In genomic region chr19:1446713-1447564, GRCh38 we compare ENCODE assay signal across 11 cellular contexts. TPM values are rescaled to one million over a fixed set of nuclear protein-coding genes. Genes with fewer than 3 reads are reported as not detected.
DNase-seq lines count a peak whose midpoint lies in the region; ATAC-seq and TF ChIP-seq lines count a peak whose summit lies in the region.
"Had no signal": no experiment of that assay in that cellular context is flagged by ENCODE, and none has a peak within 500 bp of the region (broad histone marks: within the 10 kb centered on the region; RNA-seq: fewer than 3 reads in every experiment).

No MANE protein-coding gene starts in this region.

- peaks cover 73% of the 10 kb centered on the region for H4K20me1 ChIP-seq in neural progenitor cell (ENCODE audit: low read depth)

- H3K4me1 ChIP-seq in neural progenitor cell = peaks cover 17% of the 10 kb centered on the region
- H3K4me1 ChIP-seq: gastrocnemius medialis had no signal

- no peaks in the 10 kb centered on the region for H3K79me2 ChIP-seq in neural progenitor cell (ENCODE audit: low read depth)

- H3F3A ChIP-seq in neural progenitor cell (ENCODE audit: low read depth) = peaks cover 80% of the 10 kb centered on the region

- peak; percentile 52 for DNase-seq in activated CD4-positive, CD25-positive, alpha-beta regulatory T cell treated with anti-CD3 and anti-CD28 coated beads, Interleukin-2, amount 50 U/mL, for 72 hours
- no peak for DNase-seq in activated CD4-positive, CD25-positive, alpha-beta regulatory T cell (lab: John Stamatoyannopoulos, UW)
- DNase-seq in HT-29 (ENCODE audit: low spot score) (peak; percentile 26), neural progenitor cell (ENCODE audit: low spot score) (peak; percentile 79), NCI-H526 treated with DMSO at 0.1 percent for 48 hours (lab: John Stamatoyannopoulos, UW) (no peak), NCI-H510A (lab: John Stamatoyannopoulos, UW) (no peak)
- DNase-seq: gastrocnemius medialis had no signal

- H3K4me2 ChIP-seq in neural progenitor cell = peak overlapping the region; percentile 75

- no peaks in the 10 kb centered on the region for H3K9me3 Mint-ChIP-seq in neural progenitor cell

- H3K9me3 ChIP-seq in neural progenitor cell (ENCODE audit: low read depth) = no peaks in the 10 kb centered on the region
- H3K9me3 ChIP-seq: gastrocnemius medialis, upper lobe of left lung had no signal

- no peak for ATAC-seq in GM21737 (IDR thresholded peaks at IDR 0.05; ENCODE audit: unreplicated experiment)
- ATAC-seq: gastrocnemius medialis had no signal

- no peaks in the 10 kb centered on the region for H3K36me3 ChIP-seq in neural progenitor cell

- peak overlapping the region; percentile 47 for H3K27ac ChIP-seq in cingulate gyrus (ENCODE audit: low read depth, low read length)
- no peak overlapping the region for H3K27ac ChIP-seq in neural progenitor cell
- H3K27ac ChIP-seq: gastrocnemius medialis, skin epidermis, upper lobe of left lung had no signal

- peaks cover 41% of the 10 kb centered on the region for H3K4me1 Mint-ChIP-seq in neural progenitor cell

- H2AFZ ChIP-seq in neural progenitor cell (replicated peaks) = no peak overlapping the region

- H3K27me3 ChIP-seq in neural progenitor cell = peaks cover 78% of the 10 kb centered on the region

- H3K9ac ChIP-seq in neural progenitor cell = no peak overlapping the region

- H3K27ac Mint-ChIP-seq in neural progenitor cell = no peak overlapping the region

- peaks cover 12% of the 10 kb centered on the region for H3K36me3 Mint-ChIP-seq in neural progenitor cell

- peak overlapping the region; percentile 49 for H3K4me3 ChIP-seq in neural progenitor cell
- H3K4me3 ChIP-seq: gastrocnemius medialis had no signal

- peak overlapping the region; percentile 83 for H3K4me3 Mint-ChIP-seq in neural progenitor cell

- no peak for TF ChIP-seq CTCF in neural progenitor cell (IDR thresholded peaks at IDR 0.05)

- H3K27me3 Mint-ChIP-seq in neural progenitor cell (ENCODE audit: insufficient read depth, low read depth) = peaks cover 20% of the 10 kb centered on the region

RNA-seq across cellular contexts. Expression of gene APC2, which starts 3.0 kb away (rescaled TPM):
- 0.16 and 0.43 TPM in 2 replicates for total RNA-seq in HT-29 (2014; rRNA removed; shearing (Covaris generic))
- 1.3 and 12.2 TPM in 2 replicates for total RNA-seq in neural progenitor cell (ENCODE audit: low replicate concordance)

RNA-seq across cellular contexts. Expression of gene RPS15, which starts 8.7 kb away (rescaled TPM):
- 2,135 and 2,483 TPM in 2 replicates for total RNA-seq in HT-29 (2014; rRNA removed; shearing (Covaris generic))
- total RNA-seq in neural progenitor cell (ENCODE audit: low replicate concordance) = 1,918 and 2,648 TPM in 2 replicates

RNA-seq across cellular contexts. Expression of gene C19orf25, which starts 32.1 kb away (rescaled TPM):
- total RNA-seq in HT-29 (2014; rRNA removed; shearing (Covaris generic)) = 56.0 and 72.9 TPM in 2 replicates
- total RNA-seq in neural progenitor cell (ENCODE audit: low replicate concordance) = 14.4 and 40.4 TPM in 2 replicates

RNA-seq across cellular contexts. Expression of gene DAZAP1, which starts 39.6 kb away (rescaled TPM):
- total RNA-seq in HT-29 (2014; rRNA removed; shearing (Covaris generic)) = 223 and 234 TPM in 2 replicates
- 107 and 121 TPM in 2 replicates for total RNA-seq in neural progenitor cell (ENCODE audit: low replicate concordance)

RNA-seq across cellular contexts. Expression of gene PCSK4, which starts 43.2 kb away (rescaled TPM):
- 0.99 and 2.1 TPM in 2 replicates for total RNA-seq in HT-29 (2014; rRNA removed; shearing (Covaris generic))
- 3.6 and 12.5 TPM in 2 replicates for total RNA-seq in neural progenitor cell (ENCODE audit: low replicate concordance)

Comparison
In these comparisons a context has a peak if more than half of its experiments do, and no peak if none do; other contexts are left out.
1. DNase-seq: peak in activated CD4-positive, CD25-positive, alpha-beta regulatory T cell treated with anti-CD3 and anti-CD28 coated beads, Interleukin-2, amount 50 U/mL, for 72 hours (single experiment), HT-29 (single experiment) and neural progenitor cell (single experiment); none in activated CD4-positive, CD25-positive, alpha-beta regulatory T cell (0 of 4), NCI-H526 treated with DMSO at 0.1 percent for 48 hours (single experiment) and NCI-H510A (single experiment).